ENCODE assay signal across 24 cellular contexts in genomic region chr14:99552572-99553216, GRCh38. TPM values are rescaled to one million over a fixed set of nuclear protein-coding genes. Genes with fewer than 3 reads are reported as not detected.
DNase-seq lines count a peak whose midpoint lies in the region; ATAC-seq and TF ChIP-seq lines count a peak whose summit lies in the region.
"Had no signal": no experiment of that assay in that cellular context is flagged by ENCODE, and none has a peak within 500 bp of the region (broad histone marks: within the 10 kb centered on the region; RNA-seq: fewer than 3 reads in every experiment).

No MANE protein-coding gene starts in this region.

- no peaks in the 10 kb centered on the region for H3K36me3 ChIP-seq in hepatocyte (replicated peaks; ENCODE audit: insufficient read depth, low read depth)
- H3K36me3 ChIP-seq: lower lobe of right lung, uterus had no signal

- CTCF ChIA-PET in activated CD8-positive, alpha-beta memory T cell treated with anti-CD3 and anti-CD28 coated beads, Interleukin-2, amount 10 ng/mL, durations not matched to agents 7 days and 5 days (lab: Charles Lee) = no interaction called here

- H3K4me1 ChIP-seq in hepatocyte (ENCODE audit: insufficient read depth) = peaks cover 79% of the 10 kb centered on the region
- H3K4me1 ChIP-seq: uterus had no signal

- no peaks in the 10 kb centered on the region for H3K36me3 Mint-ChIP-seq in progenitor cell of endocrine pancreas (ENCODE audit: insufficient read depth)
- no peaks in the 10 kb centered on the region for H3K36me3 Mint-ChIP-seq in activated CD8-positive, alpha-beta memory T cell treated with anti-CD3 and anti-CD28 coated beads, Interleukin-2, amount 10 ng/mL, durations not matched to agents 7 days and 5 days

- H3K9me2 ChIP-seq in hepatocyte (replicated peaks; ENCODE audit: insufficient read depth) = no peaks in the 10 kb centered on the region

- TF ChIP-seq CTCF in hepatocyte (IDR thresholded peaks at IDR 0.05; ENCODE audit: poor library complexity) (no peak), progenitor cell of endocrine pancreas (IDR thresholded peaks at IDR 0.05; ENCODE audit: unreplicated experiment) (no peak)

- no peaks in the 10 kb centered on the region for H3K9me3 Mint-ChIP-seq in progenitor cell of endocrine pancreas (ENCODE audit: low read depth)
- H3K9me3 Mint-ChIP-seq in activated CD8-positive, alpha-beta memory T cell treated with anti-CD3 and anti-CD28 coated beads, Interleukin-2, amount 10 ng/mL, durations not matched to agents 7 days and 5 days (ENCODE audit: low read depth) = no peaks in the 10 kb centered on the region
- H3K9me3 Mint-ChIP-seq: CD4-positive, alpha-beta T cell; HFFc6; naive thymus-derived CD4-positive, alpha-beta T cell had no signal

- H3K4me3 ChIP-seq in hepatocyte = no peak overlapping the region
- H3K4me3 ChIP-seq: lower lobe of right lung, uterus had no signal

- H3K27me3 Mint-ChIP-seq in progenitor cell of endocrine pancreas = no peaks in the 10 kb centered on the region
- H3K27me3 Mint-ChIP-seq in activated CD8-positive, alpha-beta memory T cell treated with anti-CD3 and anti-CD28 coated beads, Interleukin-2, amount 10 ng/mL, durations not matched to agents 7 days and 5 days = no peaks in the 10 kb centered on the region
- H3K27me3 Mint-ChIP-seq: CD4-positive, alpha-beta T cell; naive thymus-derived CD4-positive, alpha-beta T cell had no signal

- H3K4me3 Mint-ChIP-seq in progenitor cell of endocrine pancreas (ENCODE audit: low read depth) = no peak overlapping the region
- H3K4me3 Mint-ChIP-seq in activated CD8-positive, alpha-beta memory T cell treated with anti-CD3 and anti-CD28 coated beads, Interleukin-2, amount 10 ng/mL, durations not matched to agents 7 days and 5 days = no peak overlapping the region
- H3K4me3 Mint-ChIP-seq: CD4-positive, alpha-beta T cell; HFFc6; naive thymus-derived CD4-positive, alpha-beta T cell had no signal

- peaks cover 7% of the 10 kb centered on the region for H4K20me1 ChIP-seq in hepatocyte (ENCODE audit: insufficient read depth, poor library complexity, severe bottlenecking)

- H2AFZ ChIP-seq in hepatocyte = no peak overlapping the region
- H2AFZ ChIP-seq: parathyroid adenoma had no signal

- no peaks in the 10 kb centered on the region for H3K27me3 ChIP-seq in hepatocyte
- H3K27me3 ChIP-seq: uterus had no signal

- H3K27ac Mint-ChIP-seq in progenitor cell of endocrine pancreas = peak overlapping the region; percentile 33
- no peak overlapping the region for H3K27ac Mint-ChIP-seq in activated CD8-positive, alpha-beta memory T cell treated with anti-CD3 and anti-CD28 coated beads, Interleukin-2, amount 10 ng/mL, durations not matched to agents 7 days and 5 days
- H3K27ac Mint-ChIP-seq: CD4-positive, alpha-beta T cell; HFFc6; naive thymus-derived CD4-positive, alpha-beta T cell had no signal

- no peaks in the 10 kb centered on the region for H3K9me3 ChIP-seq in hepatocyte (ENCODE audit: low read depth)
- H3K9me3 ChIP-seq: lower lobe of right lung, uterus had no signal

- peaks cover 99% of the 10 kb centered on the region for H3K79me2 ChIP-seq in hepatocyte

- H3K27ac ChIP-seq in hepatocyte = peak overlapping the region; percentile 97
- H3K27ac ChIP-seq: lower lobe of right lung, parathyroid adenoma, uterus had no signal

- peak; percentile 90 for DNase-seq in COLO668 (lab: John Stamatoyannopoulos, UW; ENCODE audit: unreplicated experiment)
- DNase-seq in SW480 (ENCODE audit: low spot score) = peak; percentile 81
- DNase-seq in hepatocyte (ENCODE audit: low spot score) = peak; percentile 89
- DNase-seq in progenitor cell of endocrine pancreas (ENCODE audit: low spot score, unreplicated experiment) = no peak
- no peak for DNase-seq in NCI-H1092 (lab: John Stamatoyannopoulos, UW)
- DNase-seq in SKM-1 (lab: John Stamatoyannopoulos, UW; ENCODE audit: unreplicated experiment) = no peak
- DNase-seq in activated naive CD4-positive, alpha-beta T cell treated with anti-CD3 and anti-CD28 coated beads, Interleukin-2, amount 50 U/mL, for 16 hours = no peak
- no peak for DNase-seq in activated CD8-positive, alpha-beta memory T cell treated with anti-CD3 and anti-CD28 coated beads, Interleukin-2, amount 10 ng/mL, durations not matched to agents 7 days and 5 days
- DNase-seq: activated CD4-positive, alpha-beta T cell treated with anti-CD3 and anti-CD28 coated beads, Interleukin-2, amount 50 U/mL, for 4 hours; activated gamma-delta T cell treated with Interleukin-2 at 50 U/mL for 16 hours; amygdala; CD4-positive, alpha-beta T cell; cerebellar nuclear complex; effector CD8-positive, alpha-beta T cell; glutamatergic neuron; HFFc6; KG1; lower lobe of right lung; naive thymus-derived CD4-positive, alpha-beta T cell; NCI-H2029 treated with DMSO at 0.1 percent for 48 hours; SHP77; stimulated activated CD4-positive, alpha-beta T cell treated with anti-CD3 and anti-CD28 coated beads, Interleukin-4, amount 100 ng/mL, for 4 hours; uterus had no signal

- H3K4me1 Mint-ChIP-seq in progenitor cell of endocrine pancreas (ENCODE audit: low read depth) = peaks cover 51% of the 10 kb centered on the region
- no peaks in the 10 kb centered on the region for H3K4me1 Mint-ChIP-seq in activated CD8-positive, alpha-beta memory T cell treated with anti-CD3 and anti-CD28 coated beads, Interleukin-2, amount 10 ng/mL, durations not matched to agents 7 days and 5 days

- WGBS in hepatocyte (ENCODE audit: low lambda C conversion rate, missing lambda C conversion rate) = 60% methylated on average over 13 of the region's 13 CpGs

- no peak for ATAC-seq in activated CD8-positive, alpha-beta memory T cell treated with anti-CD3 and anti-CD28 coated beads, Interleukin-2, amount 10 ng/mL, durations not matched to agents 7 days and 5 days
- ATAC-seq: naive thymus-derived CD4-positive, alpha-beta T cell had no signal

- peak overlapping the region; percentile 59 for H3K4me2 ChIP-seq in hepatocyte

RNA-seq across cellular contexts. Expression of gene CCDC85C, which starts 51.3 kb away (rescaled TPM):
- total RNA-seq in hepatocyte (32.8 and 37.8 TPM in 2 replicates), progenitor cell of endocrine pancreas (43.6 and 44.9 TPM in 2 replicates)
- 33.8 and 47.2 TPM in 2 replicates for polyA plus RNA-seq in hepatocyte
- total RNA-seq in activated CD8-positive, alpha-beta memory T cell treated with anti-CD3 and anti-CD28 coated beads, Interleukin-2, amount 10 ng/mL, durations not matched to agents 7 days and 5 days = 1 to 10 TPM; 7.1 to 9.1 TPM

Comparison
In these comparisons a context has a peak if more than half of its experiments do, and no peak if none do; other contexts are left out.
1. DNase-seq: peak in COLO668 (single experiment), SW480 (single experiment) and hepatocyte (single experiment); none in progenitor cell of endocrine pancreas (single experiment), NCI-H1092 (single experiment), SKM-1 (single experiment), activated naive CD4-positive, alpha-beta T cell treated with anti-CD3 and anti-CD28 coated beads, Interleukin-2, amount 50 U/mL, for 16 hours (single experiment) and activated CD8-positive, alpha-beta memory T cell treated with anti-CD3 and anti-CD28 coated beads, Interleukin-2, amount 10 ng/mL, durations not matched to agents 7 days and 5 days (single experiment).